In genomic region chr1:84583648-84584047, GRCh38 we compare ENCODE assay signal across 15 cellular contexts. TPM values are rescaled to one million over a fixed set of nuclear protein-coding genes. Genes with fewer than 3 reads are reported as not detected.
A peak's percentile ranks its signal among the peaks of the same experiment; 100 is the strongest.
DNase-seq lines count a peak whose midpoint lies in the region; ATAC-seq and TF ChIP-seq lines count a peak whose summit lies in the region.
"Had no signal": no experiment of that assay in that cellular context is flagged by ENCODE, and none has a peak within 500 bp of the region (broad histone marks: within the 10 kb centered on the region; RNA-seq: fewer than 3 reads in every experiment).

No MANE protein-coding gene starts in this region.

- H3K36me3 ChIP-seq in right atrium auricular region = no peaks in the 10 kb centered on the region
- H3K36me3 ChIP-seq in iPS-20b (ENCODE audit: insufficient read depth, low read depth, low read length) = no peaks in the 10 kb centered on the region
- H3K36me3 ChIP-seq: esophagus muscularis mucosa had no signal

- H3K9me3 Mint-ChIP-seq in WTC11 = peaks cover 20% of the 10 kb centered on the region
- H3K9me3 Mint-ChIP-seq in activated CD4-positive, alpha-beta T cell treated with anti-CD3 and anti-CD28 coated beads, Interleukin-2, amount 10 ng/mL, durations not matched to agents 24 days and 14 days = peaks cover 14% of the 10 kb centered on the region
- H3K9me3 Mint-ChIP-seq: central memory CD8-positive, alpha-beta T cell had no signal

- H3K27ac Mint-ChIP-seq in WTC11 = peak overlapping the region; percentile 70
- H3K27ac Mint-ChIP-seq in activated CD4-positive, alpha-beta T cell treated with anti-CD3 and anti-CD28 coated beads, Interleukin-2, amount 10 ng/mL, durations not matched to agents 24 days and 14 days = no peak overlapping the region

- H3K4me1 Mint-ChIP-seq in WTC11 = peaks cover 36% of the 10 kb centered on the region
- H3K4me1 Mint-ChIP-seq in activated CD4-positive, alpha-beta T cell treated with anti-CD3 and anti-CD28 coated beads, Interleukin-2, amount 10 ng/mL, durations not matched to agents 24 days and 14 days = no peaks in the 10 kb centered on the region
- H3K4me1 Mint-ChIP-seq: central memory CD8-positive, alpha-beta T cell had no signal

- H3K9me3 ChIP-seq in right atrium auricular region = no peaks in the 10 kb centered on the region
- peaks cover 4% of the 10 kb centered on the region for H3K9me3 ChIP-seq in iPS-20b (ENCODE audit: insufficient read depth, low read depth, low read length)
- H3K9me3 ChIP-seq: esophagus muscularis mucosa had no signal

- intact Hi-C loops in Right ventricle myocardium inferior (cut with DNase I) = no loop called here
- intact Hi-C loops in activated CD4-positive, alpha-beta T cell treated with anti-CD3 and anti-CD28 coated beads, Interleukin-2, amount 10 ng/mL, durations not matched to agents 24 days and 14 days (cut with micrococcal nuclease) = no loop called here

- peaks cover 14% of the 10 kb centered on the region for H3K36me3 Mint-ChIP-seq in WTC11
- no peaks in the 10 kb centered on the region for H3K36me3 Mint-ChIP-seq in activated CD4-positive, alpha-beta T cell treated with anti-CD3 and anti-CD28 coated beads, Interleukin-2, amount 10 ng/mL, durations not matched to agents 24 days and 14 days (ENCODE audit: low read depth)

- TF ChIP-seq CTCF in right atrium auricular region (IDR thresholded peaks at IDR 0.05) (no peak), WTC11 (IDR thresholded peaks at IDR 0.05) (no peak)

- H3K27me3 Mint-ChIP-seq in WTC11 (ENCODE audit: low read depth) = no peaks in the 10 kb centered on the region; the same call in 1 of the 2 replicates
- H3K27me3 Mint-ChIP-seq in activated CD4-positive, alpha-beta T cell treated with anti-CD3 and anti-CD28 coated beads, Interleukin-2, amount 10 ng/mL, durations not matched to agents 24 days and 14 days = no peaks in the 10 kb centered on the region

- H3K27ac ChIP-seq in right atrium auricular region = peak overlapping the region in 1 of 2 donors; percentile 23
- peak overlapping the region; percentile 22 for H3K27ac ChIP-seq in iPS-20b (ENCODE audit: low read length)
- H3K27ac ChIP-seq: esophagus muscularis mucosa, GM23248 had no signal

- H3K4me1 ChIP-seq in right atrium auricular region = peaks cover 0 to 11% of the 10 kb centered on the region in 2 donors
- peaks cover 8% of the 10 kb centered on the region; the same call in 1 of the 2 replicates for H3K4me1 ChIP-seq in iPS-20b (ENCODE audit: insufficient read depth, low read length)

- ATAC-seq in Right ventricle myocardium inferior (peak; percentile 20), WTC11 (peak; percentile 35), GM18498 (IDR thresholded peaks at IDR 0.05; ENCODE audit: unreplicated experiment) (no peak)

- no peaks in the 10 kb centered on the region for H3K27me3 ChIP-seq in right atrium auricular region
- no peaks in the 10 kb centered on the region for H3K27me3 ChIP-seq in iPS-20b (ENCODE audit: insufficient read depth, low read length)
- H3K27me3 ChIP-seq: esophagus muscularis mucosa had no signal

- no peak for DNase-seq in Right ventricle myocardium inferior (ENCODE audit: missing footprints)
- DNase-seq in right atrium auricular region (ENCODE audit: low spot score) = no peak
- no peak for DNase-seq in WTC11 (ENCODE audit: low spot score)
- no peak for DNase-seq in T-helper 9 cell
- DNase-seq in COLO668 (lab: John Stamatoyannopoulos, UW; ENCODE audit: unreplicated experiment) = no peak
- DNase-seq in activated CD4-positive, alpha-beta T cell treated with anti-CD3 and anti-CD28 coated beads, Interleukin-2, amount 10 ng/mL, durations not matched to agents 24 days and 14 days = no peak
- DNase-seq: activated CD4-positive, alpha-beta T cell treated with anti-CD3 and anti-CD28 coated beads, Interleukin-2, amount 50 U/mL, for 4 hours; activated gamma-delta T cell; Calu3; GM23248; T-helper 1 cell had no signal

- CTCF ChIA-PET in WTC11 (lab: Charles Lee) = interaction anchor here (1.2 to 1.9 kb wide), 7 partner anchors 21 to 199 kb away, joined by 3 to 6 read pairs (median 4); partner anchors contain the start of genes GNG5 and SPATA1

- no peak overlapping the region for H3K4me3 Mint-ChIP-seq in WTC11
- H3K4me3 Mint-ChIP-seq in activated CD4-positive, alpha-beta T cell treated with anti-CD3 and anti-CD28 coated beads, Interleukin-2, amount 10 ng/mL, durations not matched to agents 24 days and 14 days = no peak overlapping the region
- H3K4me3 Mint-ChIP-seq: central memory CD8-positive, alpha-beta T cell had no signal

- H3K9ac ChIP-seq in iPS-20b (ENCODE audit: low read depth, low read length) = no peak overlapping the region
- H3K9ac ChIP-seq: GM23248 had no signal

- POLR2A ChIA-PET in WTC11 (lab: Charles Lee) = interaction anchor here (1.0 kb wide), 1 partner anchor 10 kb away, joined by 4 read pairs; the partner anchor contains the start of gene CTBS

- H3K4me3 ChIP-seq in right atrium auricular region (no peak overlapping the region), iPS-20b (ENCODE audit: low read length) (peak overlapping the region; percentile 24; the same call in 1 of the 2 replicates)
- H3K4me3 ChIP-seq: esophagus muscularis mucosa, GM23248 had no signal

TF ChIP-seq in WTC11, 78 proteins besides CTCF, POLR2A, EP300 and RAD21 (continues in another document):
- TF ChIP-seq ZNF281 (CRISPR knock-in tag; IDR thresholded peaks at IDR 0.05) = no peak
- no peak for TF ChIP-seq IRF2 (CRISPR knock-in tag; IDR thresholded peaks at IDR 0.05; ENCODE audit: borderline replicate concordance, low read depth)
- no peak for TF ChIP-seq GTF2I (CRISPR knock-in tag; conservative IDR thresholded peaks at IDR 0.05)
- TF ChIP-seq ZNF512 (CRISPR knock-in tag; IDR thresholded peaks at IDR 0.05; ENCODE audit: borderline replicate concordance) = no peak
- no peak for TF ChIP-seq TP53 (CRISPR knock-in tag; IDR thresholded peaks at IDR 0.05)
- TF ChIP-seq E2F4 (CRISPR knock-in tag; IDR thresholded peaks at IDR 0.05; ENCODE audit: borderline replicate concordance, low read depth) = no peak
- no peak for TF ChIP-seq TEAD1 (CRISPR knock-in tag; IDR thresholded peaks at IDR 0.05)
- TF ChIP-seq, protein P1, sequence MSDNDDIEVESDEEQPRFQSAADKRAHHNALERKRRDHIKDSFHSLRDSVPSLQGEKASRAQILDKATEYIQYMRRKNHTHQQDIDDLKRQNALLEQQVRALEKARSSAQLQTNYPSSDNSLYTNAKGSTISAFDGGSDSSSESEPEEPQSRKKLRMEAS (CRISPR knock-in tag; IDR thresholded peaks at IDR 0.05) = no peak
- TF ChIP-seq SMAD4 (CRISPR knock-in tag; IDR thresholded peaks at IDR 0.05) = no peak
- no peak for TF ChIP-seq CBFB (CRISPR knock-in tag; IDR thresholded peaks at IDR 0.05; ENCODE audit: low read depth)

RNA-seq across cellular contexts. Expression of gene CTBS, which starts 9.4 kb away (rescaled TPM):
- total RNA-seq in Right ventricle myocardium inferior (6.0 TPM), right atrium auricular region (1 to 10 TPM; 7.5 to 9.2 TPM), WTC11 (2021) (8.8 to 10.1 TPM (median 9.3 TPM) in 3 replicates)
- 13.1 and 13.9 TPM in 2 replicates for total RNA-seq in activated CD4-positive, alpha-beta T cell treated with anti-CD3 and anti-CD28 coated beads, Interleukin-2, amount 10 ng/mL, durations not matched to agents 24 days and 14 days
